In the genomic region with DNA sequence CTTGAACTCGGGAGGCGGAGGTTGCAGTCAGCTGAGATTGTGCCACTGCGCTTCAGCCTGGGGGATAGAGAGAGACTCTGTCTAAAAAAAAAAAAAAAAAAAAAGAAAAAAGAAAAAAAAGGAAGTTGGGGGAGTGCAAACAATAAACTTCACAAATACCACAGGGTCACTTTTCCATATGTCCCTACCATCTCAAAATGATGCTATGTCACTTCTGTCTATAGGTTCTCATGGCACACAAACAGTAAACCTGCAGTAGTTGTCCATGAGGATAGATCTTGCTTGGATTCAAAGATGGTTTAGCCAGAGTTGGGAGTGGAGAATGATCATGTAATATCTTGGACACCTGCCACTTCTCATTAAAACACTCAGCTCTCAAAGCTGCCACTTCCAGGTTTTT, we compare ENCODE assay signal across 9 cellular contexts. TPM values are rescaled to one million over a fixed set of nuclear protein-coding genes. Genes with fewer than 3 reads are reported as not detected.
DNase-seq lines count a peak whose midpoint lies in the region; ATAC-seq, FAIRE-seq and TF ChIP-seq lines count a peak whose summit lies in the region.
"Had no signal": no experiment of that assay in that cellular context is flagged by ENCODE, and none has a peak within 500 bp of the region (broad histone marks: within the 10 kb centered on the region; RNA-seq: fewer than 3 reads in every experiment).

No MANE protein-coding gene starts in this region.

- H3K9ac ChIP-seq in DND-41 (ENCODE audit: low read depth, low read length) = peak overlapping the region; percentile 83
- H3K9ac ChIP-seq in duodenal mucosa (ENCODE audit: low read depth in 1 of 2, low read length in 2 of 2) = peak overlapping the region; percentile 88 to 96

- TF ChIP-seq POLR2A in NB4 (IDR thresholded peaks at IDR 0.05; ENCODE audit: extremely low read depth, insufficient read length) = no peak
- no peak for TF ChIP-seq POLR2A in ovary (IDR thresholded peaks at IDR 0.05)

- H3K27ac ChIP-seq in DND-41 (ENCODE audit: low read length) = peak overlapping the region; percentile 92
- H3K27ac ChIP-seq in duodenal mucosa (ENCODE audit: low read depth, low read length) = no peak overlapping the region
- no peak overlapping the region for H3K27ac ChIP-seq in ovary

- TF ChIP-seq EP300 in ovary (IDR thresholded peaks at IDR 0.05) = no peak

- no peak for TF ChIP-seq CTCF in DND-41 (IDR thresholded peaks at IDR 0.05; ENCODE audit: borderline replicate concordance, extremely low read depth, low read length, poor library complexity, severe bottlenecking)
- TF ChIP-seq CTCF in NB4 (IDR thresholded peaks at IDR 0.05; ENCODE audit: low read depth, low read length) = no peak
- TF ChIP-seq CTCF in ovary (IDR thresholded peaks at IDR 0.05) = no peak

- 88 to 94% (median 93%) methylated on average over 3 of the region's 3 CpGs for WGBS in ovary, 3 donors

- peaks cover 35% of the 10 kb centered on the region for H3K4me1 ChIP-seq in DND-41 (ENCODE audit: insufficient read depth, low read length)
- H3K4me1 ChIP-seq in duodenal mucosa (ENCODE audit: control insufficient read depth in 1 of 2, insufficient read depth in 2 of 2, low read length in 2 of 2) = peaks cover 8 to 18% of the 10 kb centered on the region in 2 donors
- H3K4me1 ChIP-seq in ovary (ENCODE audit: insufficient read depth) = no peaks in the 10 kb centered on the region

- H3K79me2 ChIP-seq in DND-41 (ENCODE audit: insufficient read depth, low read length) = peaks cover 61% of the 10 kb centered on the region

- H3K36me3 ChIP-seq in DND-41 (ENCODE audit: insufficient read depth, low read length) = peaks cover 22% of the 10 kb centered on the region
- H3K36me3 ChIP-seq in duodenal mucosa (ENCODE audit: control insufficient read depth in 1 of 2, insufficient read depth in 2 of 2, low read length in 2 of 2) = peaks cover 5 to 18% of the 10 kb centered on the region in 2 donors
- no peaks in the 10 kb centered on the region for H3K36me3 ChIP-seq in ovary

- no peak for DNase-seq in DND-41
- peak; percentile 57 for DNase-seq in NB4 (ENCODE audit: low read depth)
- DNase-seq in ovary = no peak
- DNase-seq in ecto neural progenitor cell (ENCODE audit: low spot score) = no peak
- no peak for DNase-seq in frontal cortex (ENCODE audit: low spot score in 2 of 2)

- no peak for ATAC-seq in DND-41 (ENCODE audit: insufficient read depth, low read depth)
- no peak for ATAC-seq in HG02642 (IDR thresholded peaks at IDR 0.05; ENCODE audit: poor library complexity, unreplicated experiment)
- no peak for ATAC-seq in GM18909 (IDR thresholded peaks at IDR 0.05; ENCODE audit: poor library complexity, unreplicated experiment)

- H3K27me3 ChIP-seq in DND-41 (ENCODE audit: insufficient read depth, low read length, poor library complexity) (no peaks in the 10 kb centered on the region), duodenal mucosa (ENCODE audit: control insufficient read depth in 1 of 2, insufficient read depth in 2 of 2, low read length in 2 of 2) (no peaks in the 10 kb centered on the region), ovary (no peaks in the 10 kb centered on the region)

- H2AFZ ChIP-seq in DND-41 (ENCODE audit: low read depth, low read length) = peak overlapping the region; percentile 97; the same call in 1 of the 2 replicates

- H3K4me3 ChIP-seq in DND-41 (ENCODE audit: low read depth in 1 of 2, low read length in 2 of 2) (peak overlapping the region; percentile 84 to 92; a peak in 3 of 4 replicates), NB4 (ENCODE audit: low read depth, low read length) (peak overlapping the region; percentile 95), duodenal mucosa (ENCODE audit: low read depth in 1 of 2, low read length in 2 of 2) (peak overlapping the region; percentile 97 to 100), ovary (peak overlapping the region; percentile 84)

- H3K9me3 ChIP-seq in DND-41 (ENCODE audit: insufficient read depth, low read length, severe bottlenecking) (no peaks in the 10 kb centered on the region), duodenal mucosa (ENCODE audit: control insufficient read depth in 1 of 2, low read length in 2 of 2) (no peaks in the 10 kb centered on the region), ovary (no peaks in the 10 kb centered on the region)

- peak overlapping the region; percentile 82 for H3K4me2 ChIP-seq in DND-41 (ENCODE audit: insufficient read depth, low read length)

- H4K20me1 ChIP-seq in DND-41 (ENCODE audit: insufficient read depth, low read length) = no peaks in the 10 kb centered on the region

- intact Hi-C loops in ovary (cut with DNase I) = no loop called here

- FAIRE-seq in frontal cortex (lab: Jason Lieb, UNC) = no peak
- FAIRE-seq: H1 had no signal

RNA-seq across cellular contexts. Expression of gene VPS11, which starts 1.1 kb away (rescaled TPM):
- total RNA-seq in ovary (10 to 100 TPM; 24.3 to 45.0 (median 34.9) TPM), frontal cortex (26.1 TPM)
- 10 to 100 TPM; 40.1 to 47.8 TPM for polyA plus RNA-seq in ovary

RNA-seq across cellular contexts. Expression of gene HYOU1, which starts 9.5 kb away (rescaled TPM):
- 100 to 1,000 TPM in 2 of 7 donors, 10 to 100 TPM in 5; 26.5 to 156 (median 69.7) TPM for total RNA-seq in ovary
- 10 to 100 TPM; 34.6 to 99.3 TPM for polyA plus RNA-seq in ovary
- 44.0 TPM for total RNA-seq in frontal cortex

RNA-seq across cellular contexts. Expression of gene HMBS, which starts 18.2 kb away (rescaled TPM):
- 10 to 100 TPM in 2 of 7 donors, 1 to 10 TPM in 5; 1.1 to 19.4 (median 8.7) TPM for total RNA-seq in ovary
- polyA plus RNA-seq in ovary = 1 to 10 TPM; 4.6 to 7.6 TPM
- total RNA-seq in frontal cortex = 3.7 TPM

RNA-seq across cellular contexts. Expression of gene DPAGT1, which starts 35.2 kb away (rescaled TPM):
- 10 to 100 TPM; 14.1 to 31.3 (median 24.4) TPM for total RNA-seq in ovary
- polyA plus RNA-seq in ovary = 10 to 100 TPM; 18.3 to 61.4 TPM
- total RNA-seq in frontal cortex = 5.3 TPM

RNA-seq across cellular contexts. Expression of gene SLC37A4, which starts 35.8 kb away (rescaled TPM):
- total RNA-seq in ovary = 10 to 100 TPM; 11.2 to 38.1 (median 14.8) TPM
- 10 to 100 TPM; 10.5 to 11.9 TPM for polyA plus RNA-seq in ovary
- total RNA-seq in frontal cortex = 7.7 TPM
